ENCODE assay signal across 23 cellular contexts in the genomic region with DNA sequence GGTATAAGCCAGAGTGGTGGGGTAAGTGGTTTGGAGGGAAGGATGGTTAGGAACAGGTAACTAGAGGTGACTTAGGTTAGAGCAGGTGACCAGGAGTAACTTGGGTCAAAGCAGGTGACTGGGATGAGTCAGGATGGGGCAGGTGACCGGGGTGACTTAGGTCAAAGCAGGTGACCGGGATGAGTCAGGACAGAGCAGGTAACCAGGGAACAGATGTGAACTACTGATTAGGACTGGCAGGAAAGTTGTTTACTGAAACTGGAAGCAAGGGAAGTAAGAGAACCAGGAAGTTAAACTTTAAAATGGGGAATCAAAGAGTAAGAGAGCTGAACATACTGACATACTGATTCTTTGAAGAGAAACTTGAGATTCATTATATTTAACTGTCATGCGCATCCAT. TPM values are rescaled to one million over a fixed set of nuclear protein-coding genes. Genes with fewer than 3 reads are reported as not detected.
"Had no signal": no experiment of that assay in that cellular context is flagged by ENCODE, and none has a peak within 500 bp of the region (broad histone marks: within the 10 kb centered on the region; RNA-seq: fewer than 3 reads in every experiment).

No MANE protein-coding gene starts in this region.

- DNase-seq: activated CD4-positive, alpha-beta T cell treated with anti-CD3 and anti-CD28 coated beads, Interleukin-2, amount 10 ng/mL, durations not matched to agents 7 days and 5 days; activated CD8-positive, alpha-beta memory T cell treated with anti-CD3 and anti-CD28 coated beads, Interleukin-2, amount 50 U/mL, for 4 hours; activated naive CD4-positive, alpha-beta T cell treated with anti-CD3 and anti-CD28 coated beads for 36 hours; activated T-cell treated with anti-CD3 and anti-CD28 coated beads, Interleukin-2, amount 50 U/mL, for 4 hours; anterior cingulate cortex; dorsolateral prefrontal cortex; head of caudate nucleus; left ventricle myocardium inferior; mammary epithelial cell; naive thymus-derived CD4-positive, alpha-beta T cell; psoas muscle; right cardiac atrium; stimulated activated CD4-positive, alpha-beta T cell treated with anti-CD3 and anti-CD28 coated beads, Interleukin-15, amount 100 ng/mL, for 24 hours; stimulated activated CD4-positive, alpha-beta T cell treated with anti-CD3 and anti-CD28 coated beads, Interleukin-4, amount 100 ng/mL, for 1 hour; stimulated activated naive CD8-positive, alpha-beta T cell treated with anti-CD3 and anti-CD28 coated beads, Interleukin-15, amount 100 ng/mL, for 72 hours; upper lobe of right lung had no signal

- H3K27me3 ChIP-seq: dorsolateral prefrontal cortex, neural progenitor cell, suprapubic skin, upper lobe of right lung had no signal

- H3K9ac ChIP-seq: neural progenitor cell had no signal

- H3K36me3 ChIP-seq: left ventricle myocardium inferior, neural progenitor cell, suprapubic skin, upper lobe of right lung had no signal

- H2AFZ ChIP-seq: neural progenitor cell had no signal

- H3K4me2 ChIP-seq: neural progenitor cell had no signal

- ATAC-seq: activated CD4-positive, CD25-positive, alpha-beta regulatory T cell treated with anti-CD3 and anti-CD28 coated beads, Interleukin-2, amount 50 U/mL, for 24 hours; activated T-cell treated with anti-CD3 and anti-CD28 coated beads, Interleukin-2, amount 50 U/mL, for 4 hours; psoas muscle; right cardiac atrium; stimulated activated naive CD8-positive, alpha-beta T cell treated with anti-CD3 and anti-CD28 coated beads, Interleukin-15, amount 100 ng/mL, for 72 hours; upper lobe of right lung had no signal

- H3K27ac ChIP-seq: dorsolateral prefrontal cortex, left ventricle myocardium inferior, neural progenitor cell, psoas muscle, suprapubic skin, upper lobe of right lung had no signal

- H3K4me1 ChIP-seq: left ventricle myocardium inferior, neural progenitor cell, psoas muscle, suprapubic skin, upper lobe of right lung had no signal

- H3K9me3 ChIP-seq: left ventricle myocardium inferior, psoas muscle, suprapubic skin, upper lobe of right lung had no signal

- H3K4me3 ChIP-seq: dorsolateral prefrontal cortex, left ventricle myocardium inferior, neural progenitor cell, psoas muscle, suprapubic skin, upper lobe of right lung had no signal

RNA-seq across cellular contexts. Expression of a gene that starts 57.4 kb away (rescaled TPM):
- total RNA-seq: activated CD4-positive, alpha-beta T cell treated with anti-CD3 and anti-CD28 coated beads, Interleukin-2, amount 10 ng/mL, durations not matched to agents 7 days and 5 days; activated naive CD4-positive, alpha-beta T cell treated with anti-CD3 and anti-CD28 coated beads for 36 hours; activated T-cell treated with anti-CD3 and anti-CD28 coated beads, Interleukin-2, amount 50 U/mL, for 4 hours; epithelial cell of proximal tubule; frontal cortex; left ventricle myocardium inferior; mammary epithelial cell; naive thymus-derived CD4-positive, alpha-beta T cell; osteoblast; psoas muscle; right cardiac atrium; skeletal muscle tissue; suprapubic skin; upper lobe of right lung had no signal
- polyA plus RNA-seq: mammary epithelial cell; naive thymus-derived CD4-positive, alpha-beta T cell; psoas muscle; right cardiac atrium had no signal
